15 cellular contexts compared by ENCODE assay signal in genomic region chr1:214413315-214413714, GRCh38.
DNase-seq lines count a peak whose midpoint lies in the region; ATAC-seq and TF ChIP-seq lines count a peak whose summit lies in the region.
"Had no signal": no experiment of that assay in that cellular context is flagged by ENCODE, and none has a peak within 500 bp of the region (broad histone marks: within the 10 kb centered on the region; RNA-seq: fewer than 3 reads in every experiment).

No MANE protein-coding gene starts in this region.

- H3K4me1 ChIP-seq in Panc1 (ENCODE audit: control insufficient read depth, insufficient read depth, low read length) = peaks cover 34% of the 10 kb centered on the region
- H3K4me1 ChIP-seq in mesendoderm (ENCODE audit: control insufficient read depth, low read depth, low read length) = peaks cover 25% of the 10 kb centered on the region
- H3K4me1 ChIP-seq: HAP-1 had no signal

- no peak overlapping the region for H2AK5ac ChIP-seq in mesendoderm (ENCODE audit: low read length)

- H3K27me3 ChIP-seq in Panc1 (ENCODE audit: control insufficient read depth, insufficient read depth, low read length) (no peaks in the 10 kb centered on the region), mesendoderm (ENCODE audit: insufficient read depth, low read length, poor library complexity) (no peaks in the 10 kb centered on the region)

- peaks cover 1% of the 10 kb centered on the region for H3K79me1 ChIP-seq in mesendoderm (ENCODE audit: low read length)

- DNase-seq in activated naive CD4-positive, alpha-beta T cell treated with anti-CD3 and anti-CD28 coated beads, Interleukin-2, amount 50 U/mL, for 72 hours (ENCODE audit: low spot score in 2 of 2) = no peak
- no peak for DNase-seq in activated naive CD4-positive, alpha-beta T cell treated with Interleukin-2 at 50 U/mL for 16 hours
- no peak for DNase-seq in Panc1 (ENCODE audit: low read depth, low spot score)
- peak; percentile 84 for DNase-seq in mesendoderm
- DNase-seq in DMS79 (lab: John Stamatoyannopoulos, UW) = no peak
- DNase-seq: C1 segment of cervical spinal cord; Calu3; CD4-positive, alpha-beta T cell; DMS 273 treated with DMSO at 0.1 percent for 48 hours; GOT3 had no signal

- no peak overlapping the region for H2BK15ac ChIP-seq in mesendoderm (replicated peaks; ENCODE audit: low read depth)

- peaks cover 0 to 7% of the 10 kb centered on the region in 2 donors for H3K36me3 Mint-ChIP-seq in activated naive CD4-positive, alpha-beta T cell treated with anti-CD3 and anti-CD28 coated beads, Interleukin-2, amount 50 U/mL, for 72 hours

- no peak overlapping the region for H3K4me3 ChIP-seq in Panc1 (ENCODE audit: low read depth in 2 of 2, low read length in 2 of 2)
- no peak overlapping the region for H3K4me3 ChIP-seq in mesendoderm (ENCODE audit: low read length)
- H3K4me3 ChIP-seq: GM12878, HAP-1 had no signal

- no peak overlapping the region for H3K4ac ChIP-seq in mesendoderm (ENCODE audit: low read depth, low read length)

- in situ Hi-C loops in Panc1 (cut with HindIII; ENCODE audit: low pct_unique_long_range_greater_than_20kb, low sequenced_read_pairs) = no loop called here

- H3K9me3 Mint-ChIP-seq in activated naive CD4-positive, alpha-beta T cell treated with anti-CD3 and anti-CD28 coated beads, Interleukin-2, amount 50 U/mL, for 72 hours = no peaks in the 10 kb centered on the region
- H3K9me3 Mint-ChIP-seq: CD4-positive, alpha-beta T cell had no signal

- peak overlapping the region; percentile 28 for H4K8ac ChIP-seq in mesendoderm (ENCODE audit: low read depth, low read length)

- H2BK120ac ChIP-seq in mesendoderm (ENCODE audit: low read depth, low read length) = peak overlapping the region; percentile 94

- H3K23ac ChIP-seq in mesendoderm (ENCODE audit: low read length) = peak overlapping the region; percentile 83

- H3K9ac ChIP-seq in mesendoderm (ENCODE audit: low read length) = peak overlapping the region; percentile 34

- H4K5ac ChIP-seq in mesendoderm (ENCODE audit: low read length) = peak overlapping the region; percentile 53

- intact Hi-C loops in Panc1 (cut with micrococcal nuclease; ENCODE audit: unreplicated experiment) = no loop called here

- no TSS peak for BruUV-seq in Panc1 (replicated peaks; lab: Mats Ljungman, UMichigan)

- peaks cover 23% of the 10 kb centered on the region for H3K36me3 ChIP-seq in Panc1 (ENCODE audit: control insufficient read depth, insufficient read depth, low read length)
- no peaks in the 10 kb centered on the region for H3K36me3 ChIP-seq in mesendoderm (ENCODE audit: control insufficient read depth, insufficient read depth, low read length)
- H3K36me3 ChIP-seq: HAP-1 had no signal

- no peak overlapping the region for H3K27ac Mint-ChIP-seq in activated naive CD4-positive, alpha-beta T cell treated with anti-CD3 and anti-CD28 coated beads, Interleukin-2, amount 50 U/mL, for 72 hours
- H3K27ac Mint-ChIP-seq: B cell; CD4-positive, alpha-beta T cell had no signal

- peak overlapping the region; percentile 97 for H3K18ac ChIP-seq in mesendoderm (ENCODE audit: low read length)

- peak overlapping the region; percentile 61; the same call in 1 of the 2 replicates for H3K27ac ChIP-seq in Panc1 (ENCODE audit: low read length)
- peak overlapping the region; percentile 90 for H3K27ac ChIP-seq in mesendoderm (ENCODE audit: low read depth, low read length)

- peaks cover 28% of the 10 kb centered on the region for H3K79me2 ChIP-seq in mesendoderm (ENCODE audit: control insufficient read depth, insufficient read depth, low read length)

- POLR2A ChIA-PET in Panc1 (lab: Charles Lee) = no interaction called here

- no peak overlapping the region for H3K4me2 ChIP-seq in mesendoderm (ENCODE audit: low read length)

- no peaks in the 10 kb centered on the region; the same call in 1 of the 2 replicates for H3K9me3 ChIP-seq in Panc1 (ENCODE audit: control insufficient read depth, insufficient read depth, low read depth, low read length)
- H3K9me3 ChIP-seq: HAP-1 had no signal

- CTCF ChIA-PET in Panc1 (lab: Charles Lee) = no interaction called here

- no peak for TF ChIP-seq CTCF in Panc1 (IDR thresholded peaks at IDR 0.05)

- peak overlapping the region; percentile 77 for H3K56ac ChIP-seq in mesendoderm (ENCODE audit: low read length)

- ATAC-seq in activated naive CD4-positive, alpha-beta T cell treated with anti-CD3 and anti-CD28 coated beads, Interleukin-2, amount 50 U/mL, for 72 hours = peak; percentile 44 to 50
- no peak for ATAC-seq in Panc1
- no peak for ATAC-seq in GM21423 (IDR thresholded peaks at IDR 0.05; ENCODE audit: unreplicated experiment)
- no peak for ATAC-seq in GM19395 (IDR thresholded peaks at IDR 0.05; ENCODE audit: unreplicated experiment)
- ATAC-seq: GM12878 had no signal

- H2BK5ac ChIP-seq in mesendoderm (ENCODE audit: low read length) = peak overlapping the region; percentile 94

Comparison
In these comparisons a context has a peak if more than half of its experiments do, and no peak if none do; other contexts are left out.
1. ATAC-seq: peak in activated naive CD4-positive, alpha-beta T cell treated with anti-CD3 and anti-CD28 coated beads, Interleukin-2, amount 50 U/mL, for 72 hours (2 of 2); none in Panc1 (single experiment), GM21423 (single experiment) and GM19395 (single experiment).